In the genomic region with DNA sequence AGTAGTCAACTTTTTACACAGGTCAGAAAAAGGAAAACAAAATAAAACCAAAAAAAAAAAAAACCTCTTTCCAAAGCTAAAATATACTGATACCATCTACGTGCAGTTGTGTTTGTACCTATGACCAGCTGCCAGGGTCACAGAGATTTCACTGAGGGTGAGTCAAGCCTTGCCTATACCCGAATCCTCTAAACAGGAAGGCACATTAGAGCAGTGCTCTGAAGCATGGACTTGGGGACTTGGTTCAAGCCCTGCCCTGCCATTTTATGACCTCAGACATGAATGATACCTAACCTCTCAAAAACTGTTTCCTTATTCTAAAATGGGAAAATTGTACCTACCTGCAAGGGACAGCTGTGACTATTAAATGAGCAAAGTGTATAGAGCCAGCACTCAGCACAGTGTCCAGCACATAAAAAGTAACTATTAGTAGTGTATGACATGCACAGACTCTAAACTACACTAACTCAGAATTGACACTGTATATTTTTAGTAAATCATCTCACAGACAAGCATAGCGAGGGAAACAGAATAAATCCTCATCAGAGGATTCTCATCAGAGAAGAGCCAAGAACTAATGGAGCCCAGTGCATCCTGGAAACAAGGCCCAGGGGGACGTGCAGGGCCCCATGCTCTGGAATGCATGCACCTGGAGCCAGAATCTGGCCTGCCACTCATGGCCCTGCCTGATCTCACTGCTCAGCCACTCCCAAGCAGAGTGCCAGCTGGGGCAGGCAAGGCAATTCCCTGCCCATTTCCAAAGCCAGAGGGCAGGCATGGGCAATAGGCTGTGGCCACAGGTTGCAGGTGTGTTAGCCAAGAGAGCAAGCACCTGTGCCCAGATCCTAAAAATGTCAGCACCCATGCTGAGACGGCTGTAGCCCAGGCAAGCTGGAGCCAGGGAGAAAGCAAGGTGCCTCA, we compare ENCODE assay signal across 19 cellular contexts. TPM values are rescaled to one million over a fixed set of nuclear protein-coding genes. Genes with fewer than 3 reads are reported as not detected.
DNase-seq lines count a peak whose midpoint lies in the region; ATAC-seq, FAIRE-seq and TF ChIP-seq lines count a peak whose summit lies in the region.
"Had no signal": no experiment of that assay in that cellular context is flagged by ENCODE, and none has a peak within 500 bp of the region (broad histone marks: within the 10 kb centered on the region; RNA-seq: fewer than 3 reads in every experiment).

No MANE protein-coding gene starts in this region.

- intact Hi-C loops in right lobe of liver (cut with DNase I) = no loop called here
- intact Hi-C loops in activated T-helper 1 cell treated with anti-CD3 and anti-CD28 coated beads, Interleukin-12 subunit alpha, Interleukin-12 subunit beta, Interleukin-2, Interleukin-4 antibody, amounts not matched to agents 30 ng/mL and 10 ng/mL and 1 ng/mL, durations not matched to agents 14 hours and 24 hours and 36 hours (cut with micrococcal nuclease) = no loop called here

- no peaks in the 10 kb centered on the region for H3K9me3 ChIP-seq in right lobe of liver
- H3K9me3 ChIP-seq in skeletal muscle tissue (ENCODE audit: control insufficient read depth in 3 of 3, low read length in 3 of 3) = no peaks in the 10 kb centered on the region
- no peaks in the 10 kb centered on the region for H3K9me3 ChIP-seq in neural progenitor cell (ENCODE audit: low read depth)
- H3K9me3 ChIP-seq: prostate gland had no signal

- peaks cover 2% of the 10 kb centered on the region for H3K4me1 Mint-ChIP-seq in neural progenitor cell
- H3K4me1 Mint-ChIP-seq in activated T-helper 1 cell treated with anti-CD3 and anti-CD28 coated beads, Interleukin-12 subunit alpha, Interleukin-12 subunit beta, Interleukin-2, Interleukin-4 antibody, amounts not matched to agents 30 ng/mL and 10 ng/mL and 1 ng/mL, durations not matched to agents 14 hours and 24 hours and 36 hours (ENCODE audit: low read depth) = no peaks in the 10 kb centered on the region
- H3K4me1 Mint-ChIP-seq: activated B cell treated with CpG ODN at 0.5 μM for 24 hours; activated naive CD8-positive, alpha-beta T cell treated with anti-CD3 and anti-CD28 coated beads, Interleukin-2, amount 50 U/mL, for 24 hours had no signal

- WGBS in right lobe of liver (ENCODE audit: insufficient coverage, low coverage, low lambda C conversion rate, missing lambda C conversion rate) = 47% methylated on average over 4 of the region's 5 CpGs

- H3K9me3 Mint-ChIP-seq in neural progenitor cell = no peaks in the 10 kb centered on the region
- no peaks in the 10 kb centered on the region for H3K9me3 Mint-ChIP-seq in activated T-helper 1 cell treated with anti-CD3 and anti-CD28 coated beads, Interleukin-12 subunit alpha, Interleukin-12 subunit beta, Interleukin-2, Interleukin-4 antibody, amounts not matched to agents 30 ng/mL and 10 ng/mL and 1 ng/mL, durations not matched to agents 14 hours and 24 hours and 36 hours
- H3K9me3 Mint-ChIP-seq: activated naive CD8-positive, alpha-beta T cell treated with anti-CD3 and anti-CD28 coated beads, Interleukin-2, amount 50 U/mL, for 24 hours; activated T-cell treated with anti-CD3 and anti-CD28 coated beads, Interleukin-2, amount 50 U/mL, for 72 hours; CD8-positive, alpha-beta T cell had no signal

- TF ChIP-seq POLR2A in right lobe of liver (IDR thresholded peaks at IDR 0.05) = no peak

- no peaks in the 10 kb centered on the region for H4K20me1 ChIP-seq in neural progenitor cell (ENCODE audit: low read depth)

- no peaks in the 10 kb centered on the region for H3K79me2 ChIP-seq in neural progenitor cell (ENCODE audit: low read depth)

- H2AFZ ChIP-seq in neural progenitor cell (replicated peaks) = no peak overlapping the region

- H3K27me3 Mint-ChIP-seq in neural progenitor cell (ENCODE audit: insufficient read depth, low read depth) = no peaks in the 10 kb centered on the region
- H3K27me3 Mint-ChIP-seq in activated T-helper 1 cell treated with anti-CD3 and anti-CD28 coated beads, Interleukin-12 subunit alpha, Interleukin-12 subunit beta, Interleukin-2, Interleukin-4 antibody, amounts not matched to agents 30 ng/mL and 10 ng/mL and 1 ng/mL, durations not matched to agents 14 hours and 24 hours and 36 hours (ENCODE audit: insufficient read depth) = no peaks in the 10 kb centered on the region
- H3K27me3 Mint-ChIP-seq: activated B cell treated with CpG ODN at 0.5 μM for 24 hours; activated naive CD8-positive, alpha-beta T cell treated with anti-CD3 and anti-CD28 coated beads, Interleukin-2, amount 50 U/mL, for 24 hours had no signal

- no peak for FAIRE-seq in bronchial epithelial cell (lab: Jason Lieb, UNC)

- H3K4me3 ChIP-seq in bronchial epithelial cell (ENCODE audit: low read depth, low read length) (no peak overlapping the region), right lobe of liver (no peak overlapping the region), skeletal muscle tissue (ENCODE audit: low read length in 3 of 3) (no peak overlapping the region), neural progenitor cell (no peak overlapping the region)
- H3K4me3 ChIP-seq: prostate gland had no signal

- DNase-seq in NCI-H2196 (lab: John Stamatoyannopoulos, UW; ENCODE audit: unreplicated experiment) = peak; percentile 42
- no peak for DNase-seq in NCI-H2196 treated with DMSO at 0.1 percent for 48 hours (lab: John Stamatoyannopoulos, UW; ENCODE audit: unreplicated experiment)
- DNase-seq in bronchial epithelial cell (ENCODE audit: low read depth) = no peak
- DNase-seq in right lobe of liver = peak; percentile 35 to 87 (median 81)
- DNase-seq in neural progenitor cell (ENCODE audit: low spot score) = no peak
- no peak for DNase-seq in SHP77 treated with DMSO at 0.1 percent for 48 hours (lab: John Stamatoyannopoulos, UW)
- DNase-seq in activated T-helper 1 cell treated with anti-CD3 and anti-CD28 coated beads, Interleukin-12 subunit alpha, Interleukin-12 subunit beta, Interleukin-2, Interleukin-4 antibody, amounts not matched to agents 30 ng/mL and 10 ng/mL and 1 ng/mL, durations not matched to agents 14 hours and 24 hours and 36 hours (ENCODE audit: low spot score) = no peak
- DNase-seq: activated B cell treated with CpG ODN at 0.5 μM for 24 hours; activated CD8-positive, alpha-beta T cell treated with anti-CD3 and anti-CD28 coated beads, Interleukin-2, amount 10 ng/mL, durations not matched to agents 7 days and 5 days; activated naive CD8-positive, alpha-beta T cell treated with anti-CD3 and anti-CD28 coated beads, Interleukin-2, amount 50 U/mL, for 24 hours; activated T-cell treated with anti-CD3 and anti-CD28 coated beads, Interleukin-2, amount 50 U/mL, for 72 hours; CD8-positive, alpha-beta T cell; effector CD8-positive, alpha-beta T cell; KBM-7; NCI-H1092; stimulated activated naive CD4-positive, alpha-beta T cell; T-helper 1 cell had no signal

- peak overlapping the region in 1 of 3 donors; percentile 25 for H3K27ac ChIP-seq in right lobe of liver
- peak overlapping the region; percentile 82 for H3K27ac ChIP-seq in skeletal muscle tissue (ENCODE audit: low read depth, low read length)
- no peak overlapping the region for H3K27ac ChIP-seq in neural progenitor cell
- H3K27ac ChIP-seq: prostate gland had no signal

- no peaks in the 10 kb centered on the region for H3F3A ChIP-seq in neural progenitor cell (ENCODE audit: low read depth)

- peaks cover 17% of the 10 kb centered on the region for H3K36me3 Mint-ChIP-seq in neural progenitor cell
- peaks cover 9% of the 10 kb centered on the region for H3K36me3 Mint-ChIP-seq in activated T-helper 1 cell treated with anti-CD3 and anti-CD28 coated beads, Interleukin-12 subunit alpha, Interleukin-12 subunit beta, Interleukin-2, Interleukin-4 antibody, amounts not matched to agents 30 ng/mL and 10 ng/mL and 1 ng/mL, durations not matched to agents 14 hours and 24 hours and 36 hours (ENCODE audit: low read depth)

- H3K27me3 ChIP-seq in bronchial epithelial cell (ENCODE audit: control insufficient read depth, insufficient read depth, low read length) (no peaks in the 10 kb centered on the region), right lobe of liver (no peaks in the 10 kb centered on the region), skeletal muscle tissue (ENCODE audit: control insufficient read depth in 3 of 3, insufficient read depth in 3 of 3, low read length in 3 of 3) (no peaks in the 10 kb centered on the region), neural progenitor cell (no peaks in the 10 kb centered on the region)

- peak; percentile 76 to 97 (median 84) for ATAC-seq in right lobe of liver
- ATAC-seq: activated CD8-positive, alpha-beta T cell treated with anti-CD3 and anti-CD28 coated beads, Interleukin-2, amount 10 ng/mL, durations not matched to agents 7 days and 5 days; activated naive CD8-positive, alpha-beta T cell treated with anti-CD3 and anti-CD28 coated beads, Interleukin-2, amount 50 U/mL, for 24 hours; activated T-cell treated with anti-CD3 and anti-CD28 coated beads, Interleukin-2, amount 50 U/mL, for 72 hours; CD8-positive, alpha-beta T cell had no signal

- H3K36me3 ChIP-seq in bronchial epithelial cell (ENCODE audit: control insufficient read depth, insufficient read depth, low read length) (no peaks in the 10 kb centered on the region), right lobe of liver (peaks cover 0 to 7% (median 0%) of the 10 kb centered on the region in 4 donors), skeletal muscle tissue (ENCODE audit: control insufficient read depth in 3 of 3, insufficient read depth in 3 of 3, low read length in 3 of 3) (no peaks in the 10 kb centered on the region), neural progenitor cell (no peaks in the 10 kb centered on the region)
- H3K36me3 ChIP-seq: prostate gland had no signal

- H3K4me1 ChIP-seq in right lobe of liver (peaks cover 0 to 19% (median 8%) of the 10 kb centered on the region in 4 donors), skeletal muscle tissue (ENCODE audit: control insufficient read depth in 3 of 3, insufficient read depth in 3 of 3, low read length in 3 of 3) (peaks cover 28 to 48% (median 34%) of the 10 kb centered on the region in 3 donors), neural progenitor cell (no peaks in the 10 kb centered on the region)
- H3K4me1 ChIP-seq: prostate gland had no signal

- H3K9ac ChIP-seq in skeletal muscle tissue (ENCODE audit: low read depth in 1 of 3, low read length in 3 of 3) = peak overlapping the region in 2 of 3 donors; percentile 35 to 42
- no peak overlapping the region for H3K9ac ChIP-seq in neural progenitor cell

- TF ChIP-seq CTCF in bronchial epithelial cell (IDR thresholded peaks at IDR 0.05; ENCODE audit: insufficient read depth, low read length, severe bottlenecking) (peak; percentile 50), right lobe of liver (IDR thresholded peaks at IDR 0.05) (peak; percentile 23 to 66 (median 30)), neural progenitor cell (IDR thresholded peaks at IDR 0.05) (no peak)

- H3K4me2 ChIP-seq in neural progenitor cell = no peak overlapping the region

- H3K4me3 Mint-ChIP-seq in neural progenitor cell = no peak overlapping the region
- H3K4me3 Mint-ChIP-seq in activated T-helper 1 cell treated with anti-CD3 and anti-CD28 coated beads, Interleukin-12 subunit alpha, Interleukin-12 subunit beta, Interleukin-2, Interleukin-4 antibody, amounts not matched to agents 30 ng/mL and 10 ng/mL and 1 ng/mL, durations not matched to agents 14 hours and 24 hours and 36 hours = no peak overlapping the region
- H3K4me3 Mint-ChIP-seq: activated B cell treated with CpG ODN at 0.5 μM for 24 hours; activated CD8-positive, alpha-beta T cell treated with anti-CD3 and anti-CD28 coated beads, Interleukin-2, amount 10 ng/mL, durations not matched to agents 7 days and 5 days; activated naive CD8-positive, alpha-beta T cell treated with anti-CD3 and anti-CD28 coated beads, Interleukin-2, amount 50 U/mL, for 24 hours; activated T-cell treated with anti-CD3 and anti-CD28 coated beads, Interleukin-2, amount 50 U/mL, for 72 hours; CD8-positive, alpha-beta T cell had no signal

- no peak overlapping the region for H3K27ac Mint-ChIP-seq in neural progenitor cell
- H3K27ac Mint-ChIP-seq in activated T-helper 1 cell treated with anti-CD3 and anti-CD28 coated beads, Interleukin-12 subunit alpha, Interleukin-12 subunit beta, Interleukin-2, Interleukin-4 antibody, amounts not matched to agents 30 ng/mL and 10 ng/mL and 1 ng/mL, durations not matched to agents 14 hours and 24 hours and 36 hours = no peak overlapping the region
- H3K27ac Mint-ChIP-seq: activated B cell treated with CpG ODN at 0.5 μM for 24 hours; activated CD8-positive, alpha-beta T cell treated with anti-CD3 and anti-CD28 coated beads, Interleukin-2, amount 10 ng/mL, durations not matched to agents 7 days and 5 days; activated naive CD8-positive, alpha-beta T cell treated with anti-CD3 and anti-CD28 coated beads, Interleukin-2, amount 50 U/mL, for 24 hours; activated T-cell treated with anti-CD3 and anti-CD28 coated beads, Interleukin-2, amount 50 U/mL, for 72 hours; CD8-positive, alpha-beta T cell had no signal

RNA-seq across cellular contexts. Expression of gene NT5DC3, which starts 57.0 kb away (rescaled TPM):
- total RNA-seq in bronchial epithelial cell (4.9 and 6.6 TPM in 2 replicates), right lobe of liver (10 to 100 TPM in 1 of 6 experiments, 1 to 10 TPM in 5; 3.3 to 10.2 (median 6.6) TPM), skeletal muscle tissue (9.9 TPM), neural progenitor cell (ENCODE audit: low replicate concordance) (3.1 and 4.3 TPM in 2 replicates)
- total RNA-seq in activated T-helper 1 cell treated with anti-CD3 and anti-CD28 coated beads, Interleukin-12 subunit alpha, Interleukin-12 subunit beta, Interleukin-2, Interleukin-4 antibody, amounts not matched to agents 30 ng/mL and 10 ng/mL and 1 ng/mL, durations not matched to agents 14 hours and 24 hours and 36 hours = 13.2 and 14.2 TPM in 2 replicates

Comparison
In these comparisons a context has a peak if more than half of its experiments do, and no peak if none do; other contexts are left out.
1. DNase-seq: peak in NCI-H2196 (single experiment) and right lobe of liver (3 of 3); none in NCI-H2196 treated with DMSO at 0.1 percent for 48 hours (single experiment), bronchial epithelial cell (single experiment), neural progenitor cell (single experiment), SHP77 treated with DMSO at 0.1 percent for 48 hours (single experiment) and activated T-helper 1 cell treated with anti-CD3 and anti-CD28 coated beads, Interleukin-12 subunit alpha, Interleukin-12 subunit beta, Interleukin-2, Interleukin-4 antibody, amounts not matched to agents 30 ng/mL and 10 ng/mL and 1 ng/mL, durations not matched to agents 14 hours and 24 hours and 36 hours (single experiment).